ENCODE assay signal across 13 cellular contexts in genomic region chr14:20350860-20351259, GRCh38. TPM values are rescaled to one million over a fixed set of nuclear protein-coding genes. Genes with fewer than 3 reads are reported as not detected.
DNase-seq lines count a peak whose midpoint lies in the region; ATAC-seq and TF ChIP-seq lines count a peak whose summit lies in the region.
"Had no signal": no experiment of that assay in that cellular context is flagged by ENCODE, and none has a peak within 500 bp of the region (broad histone marks: within the 10 kb centered on the region; RNA-seq: fewer than 3 reads in every experiment).

No MANE protein-coding gene starts in this region.

- peak; percentile 45 for ATAC-seq in PC-3
- no peak for ATAC-seq in GM21717 (IDR thresholded peaks at IDR 0.05; ENCODE audit: unreplicated experiment)
- no peak for ATAC-seq in GM18858 (IDR thresholded peaks at IDR 0.05; ENCODE audit: unreplicated experiment)
- ATAC-seq in HG03439 (IDR thresholded peaks at IDR 0.05; ENCODE audit: unreplicated experiment), result no peak
- ATAC-seq: gastroesophageal sphincter; stimulated activated naive CD8-positive, alpha-beta T cell treated with anti-CD3 and anti-CD28 coated beads, Interleukin-15, amount 100 ng/mL, for 72 hours had no signal

- H4K20me1 ChIP-seq in PC-3 (ENCODE audit: low read length), result no peaks in the 10 kb centered on the region; the same call in 1 of the 2 replicates

- H3K27me3 ChIP-seq in PC-3 (ENCODE audit: low read length), result no peaks in the 10 kb centered on the region
- H3K27me3 ChIP-seq in parathyroid adenoma (ENCODE audit: control insufficient read depth, insufficient read depth, low read length), result no peaks in the 10 kb centered on the region
- H3K27me3 ChIP-seq: gastroesophageal sphincter, SJSA1 had no signal

- no peak overlapping the region for H3K9ac ChIP-seq in PC-3 (ENCODE audit: low read length)
- no peak overlapping the region for H3K9ac ChIP-seq in parathyroid adenoma

- H3K4me1 ChIP-seq in PC-3 (ENCODE audit: insufficient read depth, low read length), result peaks cover 6% of the 10 kb centered on the region
- H3K4me1 ChIP-seq in parathyroid adenoma, result no peaks in the 10 kb centered on the region
- H3K4me1 ChIP-seq: gastroesophageal sphincter had no signal

- POLR2A ChIA-PET in PC-3 (lab: Charles Lee; ENCODE audit: unreplicated experiment), result no interaction called here

- H3K27ac ChIP-seq in PC-3 (ENCODE audit: low read length), result no peak overlapping the region
- H3K27ac ChIP-seq in parathyroid adenoma, result no peak overlapping the region
- H3K27ac ChIP-seq: gastroesophageal sphincter, SJSA1 had no signal

- H3K4me3 ChIP-seq in PC-3 (ENCODE audit: low read length) (no peak overlapping the region), epithelial cell of proximal tubule (ENCODE audit: low read depth, low read length) (no peak overlapping the region), parathyroid adenoma (ENCODE audit: low read depth, low read length) (no peak overlapping the region)
- H3K4me3 ChIP-seq: gastroesophageal sphincter, SJSA1 had no signal

- CTCF ChIA-PET in PC-3 (lab: Charles Lee), result interaction anchor here (0.6 kb wide), 1 partner anchor 76 kb away, joined by 4 read pairs; no protein-coding TSS in a partner anchor

- H3F3A ChIP-seq in PC-3 (ENCODE audit: low read length, unreplicated experiment), result no peaks in the 10 kb centered on the region

- peak; percentile 37 for DNase-seq in D341Med (ENCODE audit: low spot score)
- DNase-seq in PC-3, result no peak
- DNase-seq in epithelial cell of proximal tubule (ENCODE audit: low read depth), result no peak
- DNase-seq in NCI-H2081 (lab: John Stamatoyannopoulos, UW), result no peak
- DNase-seq: NCI-H2029; NK-92 treated with Interleukin-12 subunit alpha and Interleukin-12 subunit beta, amount 100 ng/mL, for 24 hours; stimulated activated naive CD8-positive, alpha-beta T cell treated with anti-CD3 and anti-CD28 coated beads, Interleukin-15, amount 100 ng/mL, for 72 hours had no signal

- H2AFZ ChIP-seq in PC-3 (ENCODE audit: low read length) (no peak overlapping the region), parathyroid adenoma (no peak overlapping the region)

- peak; percentile 24; the same call in 1 of the 2 replicates for TF ChIP-seq CTCF in PC-3 (conservative IDR thresholded peaks at IDR 0.05; ENCODE audit: low read depth, low read length)
- TF ChIP-seq CTCF in epithelial cell of proximal tubule (conservative IDR thresholded peaks at IDR 0.05; ENCODE audit: low read depth, low read length), result peak; percentile 53
- peak; percentile 12 for TF ChIP-seq CTCF in parathyroid adenoma (IDR thresholded peaks at IDR 0.05)

- H3K79me2 ChIP-seq in PC-3 (ENCODE audit: low read length) (0 out of 2 replicates have a peak, but pooled peaks cover 3% of the 10 kb centered on the region), parathyroid adenoma (no peaks in the 10 kb centered on the region)

- no peaks in the 10 kb centered on the region for H3K9me3 ChIP-seq in PC-3 (ENCODE audit: low read length)
- no peaks in the 10 kb centered on the region for H3K9me3 ChIP-seq in parathyroid adenoma (ENCODE audit: control insufficient read depth, low read length)
- H3K9me3 ChIP-seq: gastroesophageal sphincter, SJSA1 had no signal

- BruUV-seq in PC-3 (replicated peaks; lab: Mats Ljungman, UMichigan), result no TSS peak

- no peaks in the 10 kb centered on the region for H3K9me2 ChIP-seq in PC-3 (replicated peaks; ENCODE audit: low read length)

- no peak overlapping the region for H3K4me2 ChIP-seq in PC-3 (ENCODE audit: low read length)
- no peak overlapping the region for H3K4me2 ChIP-seq in parathyroid adenoma (ENCODE audit: low read length)

- intact Hi-C loops in PC-3 (cut with micrococcal nuclease), result no loop called here

- H3K36me3 ChIP-seq in PC-3 (ENCODE audit: low read depth, low read length) (peaks cover 69% of the 10 kb centered on the region), parathyroid adenoma (ENCODE audit: control insufficient read depth, insufficient read depth, low read length) (no peaks in the 10 kb centered on the region)

RNA-seq across cellular contexts. Expression of gene PARP2, which starts 7.4 kb away (rescaled TPM):
- total RNA-seq in PC-3 (2014; rRNA removed) (35.6 and 38.3 TPM in 2 replicates), epithelial cell of proximal tubule (23.1 and 26.1 TPM in 2 replicates)

RNA-seq across cellular contexts. Expression of gene CCNB1IP1, which starts 17.8 kb away (rescaled TPM):
- total RNA-seq in PC-3 (2014; rRNA removed), result 32.8 and 35.0 TPM in 2 replicates
- total RNA-seq in epithelial cell of proximal tubule, result 54.8 and 68.8 TPM in 2 replicates

RNA-seq across cellular contexts. Expression of gene TTC5, which starts 45.1 kb away (rescaled TPM):
- 9.8 and 23.3 TPM in 2 replicates for total RNA-seq in PC-3 (2014; rRNA removed)
- 4.0 and 10.2 TPM in 2 replicates for total RNA-seq in epithelial cell of proximal tubule
